1 cellular context compared by ENCODE assay signal in the genomic region with DNA sequence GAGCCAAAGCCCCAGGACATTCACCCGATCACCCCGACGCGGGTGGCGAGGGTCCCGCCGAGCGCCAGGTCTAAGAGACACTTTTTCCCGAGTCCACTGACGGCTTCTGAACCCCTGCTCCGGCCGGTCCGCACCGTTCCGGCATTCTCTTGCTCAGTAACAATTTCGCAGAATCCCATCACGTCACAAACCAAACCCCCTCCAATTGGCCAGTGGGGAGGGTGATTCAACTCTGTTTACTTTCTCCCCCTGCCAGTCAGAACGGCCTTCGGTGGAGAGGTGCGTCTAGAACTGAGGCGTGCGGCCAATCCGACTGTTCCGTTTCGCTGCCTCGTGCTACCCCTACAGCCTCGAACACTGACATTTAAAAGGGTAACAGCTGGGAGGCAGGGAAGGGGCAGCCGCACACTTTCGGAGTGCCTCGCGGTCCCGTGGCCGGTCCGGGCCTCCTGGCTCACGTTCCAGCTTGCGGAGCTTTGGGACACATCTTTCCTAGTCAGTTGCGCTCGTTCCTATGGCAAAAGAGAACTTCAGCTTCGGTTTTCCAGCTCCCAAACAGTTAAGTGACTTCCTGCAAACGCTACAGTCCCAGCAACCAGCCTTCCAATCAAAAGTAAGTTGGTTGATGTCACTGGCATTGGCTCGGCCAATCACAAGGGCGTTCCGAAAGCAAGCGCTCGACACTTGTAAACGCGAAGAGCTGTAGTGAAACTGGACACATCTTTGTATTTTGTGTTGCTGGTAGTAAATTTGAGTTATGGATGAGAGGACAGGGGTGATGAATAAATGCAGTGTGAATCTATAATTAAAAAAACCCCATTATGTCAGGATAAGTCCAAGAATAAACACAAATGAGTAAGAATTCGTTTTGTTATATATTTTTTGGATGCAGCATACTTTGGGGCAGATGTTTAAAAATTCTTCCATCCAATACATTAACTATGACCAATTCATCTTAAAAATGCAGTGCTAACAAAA.
TF ChIP-seq lines count a peak whose summit lies in the region.

Gene KLF9 (minus strand): TSS at position 860 of the 978 bp plus-strand sequence. CDS start 1,294 bp downstream, outside the sequence.

TF ChIP-seq in HepG2, 621 proteins besides CTCF, POLR2A, EP300 and RAD21 (continued from another document and continues in another):
- no peak for TF ChIP-seq ZNF773 (CRISPR knock-in tag; IDR thresholded peaks at IDR 0.05; ENCODE audit: borderline replicate concordance)
- peak; percentile 78 for TF ChIP-seq PHF21A (CRISPR knock-in tag; IDR thresholded peaks at IDR 0.05)
- TF ChIP-seq HNF1B (CRISPR knock-in tag; IDR thresholded peaks at IDR 0.05) = peak; percentile 78; the same call in 1 of the 2 replicates
- TF ChIP-seq ZNF10 (CRISPR knock-in tag; IDR thresholded peaks at IDR 0.05; ENCODE audit: borderline replicate concordance, low read depth) = no peak
- no peak for TF ChIP-seq NFE2L1 (CRISPR knock-in tag; IDR thresholded peaks at IDR 0.05; ENCODE audit: borderline replicate concordance)
- peak; percentile 83; the same call in 1 of the 2 replicates for TF ChIP-seq ZNF607 (CRISPR knock-in tag; IDR thresholded peaks at IDR 0.05; ENCODE audit: borderline replicate concordance)
- 0 out of 2 replicates have a peak, but pooled peaks have one; percentile 35 for TF ChIP-seq ZNF792 (CRISPR knock-in tag; IDR thresholded peaks at IDR 0.05)
- peak; percentile 79; the same call in 1 of the 2 replicates for TF ChIP-seq FOXK1 (CRISPR knock-in tag; IDR thresholded peaks at IDR 0.05; ENCODE audit: borderline replicate concordance, low read depth)
- no peak for TF ChIP-seq EZH2 (conservative IDR thresholded peaks at IDR 0.05; ENCODE audit: low read depth, low read length)
- TF ChIP-seq USF2 (IDR thresholded peaks at IDR 0.05; ENCODE audit: low read depth, low read length) = no peak
- TF ChIP-seq USF2 (CRISPR knock-in tag; IDR thresholded peaks at IDR 0.05; ENCODE audit: borderline replicate concordance) = peak; percentile 56; the same call in 1 of the 2 replicates
- no peak for TF ChIP-seq ZBTB7A (CRISPR knock-in tag; IDR thresholded peaks at IDR 0.05)
- TF ChIP-seq, protein P1, sequence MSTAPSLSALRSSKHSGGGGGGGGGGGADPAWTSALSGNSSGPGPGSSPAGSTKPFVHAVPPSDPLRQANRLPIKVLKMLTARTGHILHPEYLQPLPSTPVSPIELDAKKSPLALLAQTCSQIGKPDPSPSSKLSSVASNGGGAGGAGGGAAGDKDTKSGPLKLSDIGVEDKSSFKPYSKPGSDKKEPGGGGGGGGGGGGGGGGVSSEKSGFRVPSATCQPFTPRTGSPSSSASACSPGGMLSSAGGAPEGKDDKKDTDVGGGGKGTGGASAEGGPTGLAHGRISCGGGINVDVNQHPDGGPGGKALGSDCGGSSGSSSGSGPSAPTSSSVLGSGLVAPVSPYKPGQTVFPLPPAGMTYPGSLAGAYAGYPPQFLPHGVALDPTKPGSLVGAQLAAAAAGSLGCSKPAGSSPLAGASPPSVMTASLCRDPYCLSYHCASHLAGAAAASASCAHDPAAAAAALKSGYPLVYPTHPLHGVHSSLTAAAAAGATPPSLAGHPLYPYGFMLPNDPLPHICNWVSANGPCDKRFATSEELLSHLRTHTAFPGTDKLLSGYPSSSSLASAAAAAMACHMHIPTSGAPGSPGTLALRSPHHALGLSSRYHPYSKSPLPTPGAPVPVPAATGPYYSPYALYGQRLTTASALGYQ (CRISPR knock-in tag; IDR thresholded peaks at IDR 0.05) = no peak; the same call in 1 of the 2 replicates
- TF ChIP-seq FOXO4 (CRISPR knock-in tag; conservative IDR thresholded peaks at IDR 0.05) = no peak
- peak; percentile 49; the same call in 1 of the 2 replicates for TF ChIP-seq SALL2 (CRISPR knock-in tag; IDR thresholded peaks at IDR 0.05)
- TF ChIP-seq ZNF83 (CRISPR knock-in tag; IDR thresholded peaks at IDR 0.05; ENCODE audit: borderline replicate concordance) = no peak
- TF ChIP-seq, protein P2, sequence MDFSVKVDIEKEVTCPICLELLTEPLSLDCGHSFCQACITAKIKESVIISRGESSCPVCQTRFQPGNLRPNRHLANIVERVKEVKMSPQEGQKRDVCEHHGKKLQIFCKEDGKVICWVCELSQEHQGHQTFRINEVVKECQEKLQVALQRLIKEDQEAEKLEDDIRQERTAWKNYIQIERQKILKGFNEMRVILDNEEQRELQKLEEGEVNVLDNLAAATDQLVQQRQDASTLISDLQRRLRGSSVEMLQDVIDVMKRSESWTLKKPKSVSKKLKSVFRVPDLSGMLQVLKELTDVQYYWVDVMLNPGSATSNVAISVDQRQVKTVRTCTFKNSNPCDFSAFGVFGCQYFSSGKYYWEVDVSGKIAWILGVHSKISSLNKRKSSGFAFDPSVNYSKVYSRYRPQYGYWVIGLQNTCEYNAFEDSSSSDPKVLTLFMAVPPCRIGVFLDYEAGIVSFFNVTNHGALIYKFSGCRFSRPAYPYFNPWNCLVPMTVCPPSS (IDR thresholded peaks at IDR 0.05) = no peak
- peak; percentile 97 for TF ChIP-seq ZNF652 (CRISPR knock-in tag; IDR thresholded peaks at IDR 0.05; ENCODE audit: borderline replicate concordance, low read depth)
- peak; percentile 75; the same call in 1 of the 2 replicates for TF ChIP-seq TARDBP (CRISPR knock-in tag; IDR thresholded peaks at IDR 0.05)
- TF ChIP-seq ZBTB4 (CRISPR knock-in tag; IDR thresholded peaks at IDR 0.05; ENCODE audit: borderline replicate concordance) = no peak; the same call in 1 of the 2 replicates
- TF ChIP-seq SPEN (CRISPR knock-in tag; IDR thresholded peaks at IDR 0.05; ENCODE audit: low read depth) = no peak; the same call in 1 of the 2 replicates
- TF ChIP-seq GLMP (CRISPR knock-in tag; IDR thresholded peaks at IDR 0.05; ENCODE audit: borderline replicate concordance) = no peak
- TF ChIP-seq DRAP1 (CRISPR knock-in tag; IDR thresholded peaks at IDR 0.05) = peak; percentile 60; the same call in 1 of the 2 replicates
- 0 out of 2 replicates have a peak, but pooled peaks have one; percentile 38 for TF ChIP-seq NFAT5 (CRISPR knock-in tag; IDR thresholded peaks at IDR 0.05)
- peak; percentile 56 for TF ChIP-seq ASH2L (IDR thresholded peaks at IDR 0.05; ENCODE audit: insufficient read length, low read depth, low read length)
- no peak for TF ChIP-seq ZNF30 (CRISPR knock-in tag; IDR thresholded peaks at IDR 0.05)
- TF ChIP-seq ZNF296 (CRISPR knock-in tag; conservative IDR thresholded peaks at IDR 0.05) = no peak
- no peak for TF ChIP-seq TRIM24 (CRISPR knock-in tag; IDR thresholded peaks at IDR 0.05)
- no peak for TF ChIP-seq IKZF1 (IDR thresholded peaks at IDR 0.05)
- no peak for TF ChIP-seq IKZF4 (CRISPR knock-in tag; IDR thresholded peaks at IDR 0.05; ENCODE audit: borderline replicate concordance, low read depth, not compliant biosample characterization)
- TF ChIP-seq ZNF724P (CRISPR knock-in tag; IDR thresholded peaks at IDR 0.05; ENCODE audit: borderline replicate concordance) = peak; percentile 86; the same call in 1 of the 2 replicates
- TF ChIP-seq HNRNPL (IDR thresholded peaks at IDR 0.05; ENCODE audit: low read depth, low read length) = no peak
- 0 out of 2 replicates have a peak, but pooled peaks have one; percentile 37 for TF ChIP-seq KLF15 (CRISPR knock-in tag; IDR thresholded peaks at IDR 0.05; ENCODE audit: borderline replicate concordance)
